In genomic region chr1:172390620-172391491, GRCh38 we compare ENCODE assay signal across 1 cellular context.
A peak's percentile ranks its signal among the peaks of the same experiment; 100 is the strongest.
TF ChIP-seq lines count a peak whose summit lies in the region.

No MANE protein-coding gene starts in this region.

TF ChIP-seq in GM12878, 131 proteins besides CTCF, POLR2A, EP300 and RAD21 (continued from another document):
- TF ChIP-seq CEBPZ (IDR thresholded peaks at IDR 0.05; ENCODE audit: low read depth, low read length) (no peak), ESRRA (IDR thresholded peaks at IDR 0.05; ENCODE audit: low read length) (no peak), SMAD1 (IDR thresholded peaks at IDR 0.05; ENCODE audit: low read depth, partially characterized antibody) (peak; percentile 35), BHLHE40 (IDR thresholded peaks at IDR 0.05; ENCODE audit: borderline replicate concordance in 1 of 2, low read depth in 2 of 2, low read length in 1 of 2) (0 out of 4 replicates have a peak, but pooled peaks of 1 of the 2 experiments have one; percentile 3), ZNF687 (IDR thresholded peaks at IDR 0.05) (peak; percentile 67; the same call in 1 of the 2 replicates), RUNX3 (IDR thresholded peaks at IDR 0.05; ENCODE audit: low read length) (peak; percentile 54)
